19 cellular contexts compared by ENCODE assay signal in genomic region chr4:79224777-79225104, GRCh38.
DNase-seq lines count a peak whose midpoint lies in the region; ATAC-seq, FAIRE-seq and TF ChIP-seq lines count a peak whose summit lies in the region.
"Had no signal": no experiment of that assay in that cellular context is flagged by ENCODE, and none has a peak within 500 bp of the region (broad histone marks: within the 10 kb centered on the region; RNA-seq: fewer than 3 reads in every experiment).

No MANE protein-coding gene starts in this region.

- TF ChIP-seq POLR2A in GM12878 (IDR thresholded peaks at IDR 0.05; ENCODE audit: low read depth, low read length) (no peak), uterus (IDR thresholded peaks at IDR 0.05) (no peak)

- TF ChIP-seq RAD21 in GM12878 (IDR thresholded peaks at IDR 0.05; ENCODE audit: insufficient read depth, low read depth, low read length) = no peak

- in situ Hi-C loops in GM12878 (cut with MboI) = no loop called here

- CTCF ChIA-PET in GM12878 (lab: Yijun Ruan, JAX) = interaction anchor here (0.8 to 1.9 kb wide), 7 partner anchors 9 to 183 kb away, joined by 3 to 6 read pairs (median 4); no protein-coding TSS in a partner anchor

- BruUV-seq in GM12878 (replicated peaks; lab: Mats Ljungman, UMichigan) = no TSS peak

- H3K9me3 ChIP-seq in GM12878 (replicated peaks; ENCODE audit: control insufficient read depth, insufficient read depth, low read length) (no peaks in the 10 kb centered on the region), uterus (no peaks in the 10 kb centered on the region)
- H3K9me3 ChIP-seq: A549 had no signal

- H3K4me1 ChIP-seq in KMS-11 (ENCODE audit: low read depth, poor library complexity, severe bottlenecking) = peaks cover 30% of the 10 kb centered on the region
- no peaks in the 10 kb centered on the region for H3K4me1 ChIP-seq in GM12878 (ENCODE audit: control insufficient read depth, insufficient read depth, low read length)
- no peaks in the 10 kb centered on the region for H3K4me1 ChIP-seq in uterus
- H3K4me1 ChIP-seq: A549 had no signal

- H2AFZ ChIP-seq in KMS-11 (ENCODE audit: low read depth) (peak overlapping the region; percentile 63; the same call in 1 of the 2 replicates), GM12878 (ENCODE audit: control insufficient read depth, low read depth, low read length) (no peak overlapping the region; the same call in 1 of the 2 replicates)
- H2AFZ ChIP-seq: GM23338 had no signal

- TF ChIP-seq CTCF in KMS-11 (conservative IDR thresholded peaks at IDR 0.05; ENCODE audit: low read depth, low read length) (no peak), GM12878 (IDR thresholded peaks at IDR 0.05 in 2 of 3, conservative IDR thresholded peaks at IDR 0.05 in 1 of 3; ENCODE audit: control insufficient read depth in 2 of 3, extremely low read depth in 1 of 3, insufficient read depth in 1 of 3, low read depth in 3 of 3, low read length in 3 of 3) (no peak), uterus (IDR thresholded peaks at IDR 0.05) (no peak)

- H3K4me3 ChIP-seq in KMS-11 (IDR thresholded peaks at IDR 0.05; ENCODE audit: insufficient read depth, low read depth, low read length) = no peak overlapping the region
- no peak overlapping the region for H3K4me3 ChIP-seq in GM12878
- no peak overlapping the region for H3K4me3 ChIP-seq in uterus
- H3K4me3 ChIP-seq: A549, GM23338 had no signal

- TF ChIP-seq EP300 in GM12878 (IDR thresholded peaks at IDR 0.05; ENCODE audit: borderline replicate concordance in 1 of 2, control insufficient read depth in 1 of 2, low read depth in 2 of 2, low read length in 2 of 2) = no peak

- RAD21 ChIA-PET in GM12878 (lab: Charles Lee; ENCODE audit: unreplicated experiment) = interaction anchor here (0.8 to 1.9 kb wide), 9 partner anchors 8 to 43 kb away, joined by 3 to 6 read pairs (median 4); no protein-coding TSS in a partner anchor

- DNase-seq in GM12878 (ENCODE audit: low read depth, low spot score) (no peak), AML-193 (lab: John Stamatoyannopoulos, UW) (no peak), uterus (no peak), NCI-H146 treated with DMSO at 0.1 percent for 48 hours (lab: John Stamatoyannopoulos, UW; ENCODE audit: unreplicated experiment) (no peak)
- DNase-seq: 8988T; ACHN; C1 segment of cervical spinal cord; Calu3; CD4-positive, alpha-beta memory T cell; COR-L47; DMS53; DMS79 treated with DMSO at 0.1 percent for 48 hours; H9 had no signal

- H3K27me3 ChIP-seq in KMS-11 (ENCODE audit: insufficient read depth, low read depth) = no peaks in the 10 kb centered on the region
- H3K27me3 ChIP-seq in GM12878 (replicated peaks in 1 of 2; ENCODE audit: control insufficient read depth in 2 of 2, insufficient read depth in 2 of 2, low read length in 1 of 2) = no peaks in the 10 kb centered on the region
- H3K27me3 ChIP-seq in uterus = no peaks in the 10 kb centered on the region

- H3K36me3 ChIP-seq in KMS-11 (ENCODE audit: insufficient read depth) (no peaks in the 10 kb centered on the region), GM12878 (ENCODE audit: control insufficient read depth in 2 of 2, insufficient read depth in 2 of 2, low read length in 1 of 2) (no peaks in the 10 kb centered on the region), uterus (no peaks in the 10 kb centered on the region)

- FAIRE-seq in GM12878 (lab: Jason Lieb, UNC) = no peak
- FAIRE-seq: A549 had no signal

- 0% methylated on average over 2 of the region's 2 CpGs for WGBS in GM12878 (ENCODE audit: insufficient coverage, insufficient replicate concordance, low lambda C conversion rate, missing lambda C conversion rate)

- H3K79me2 ChIP-seq in KMS-11 (ENCODE audit: insufficient read depth, low read depth) = no peaks in the 10 kb centered on the region
- H3K79me2 ChIP-seq in GM12878 (ENCODE audit: control insufficient read depth, insufficient read depth, low read length) = no peaks in the 10 kb centered on the region

- SMC1A ChIA-PET in GM12878 (lab: Charles Lee; ENCODE audit: uncharacterized antibody, unreplicated experiment) = interaction anchor here (0.6 to 2.4 kb wide), 16 partner anchors 8 to 302 kb away, joined by 3 to 30 read pairs (median 5); no protein-coding TSS in a partner anchor

- peak overlapping the region; percentile 4; the same call in 1 of the 2 replicates for H3K9ac ChIP-seq in KMS-11
- no peak overlapping the region for H3K9ac ChIP-seq in GM12878 (ENCODE audit: control insufficient read depth, insufficient read depth, low read length)

- ATAC-seq in GM18867 (IDR thresholded peaks at IDR 0.05; ENCODE audit: unreplicated experiment) (peak; percentile 46), GM12878 (peak; percentile 85), GM19023 (IDR thresholded peaks at IDR 0.05; ENCODE audit: unreplicated experiment) (no peak)
- ATAC-seq: A549, GM23338, HCT116 had no signal

- H4K20me1 ChIP-seq in KMS-11 (ENCODE audit: insufficient read depth) (no peaks in the 10 kb centered on the region), GM12878 (ENCODE audit: control insufficient read depth, insufficient read depth) (no peaks in the 10 kb centered on the region)

- H3K4me2 ChIP-seq in KMS-11 = peak overlapping the region; percentile 72
- no peak overlapping the region for H3K4me2 ChIP-seq in GM12878 (ENCODE audit: control insufficient read depth, insufficient read depth)
- H3K4me2 ChIP-seq: A549, GM23338 had no signal

- peak overlapping the region; percentile 54 for H3K27ac ChIP-seq in KMS-11
- H3K27ac ChIP-seq in GM12878 (ENCODE audit: control insufficient read depth, insufficient read depth) = no peak overlapping the region
- no peak overlapping the region for H3K27ac ChIP-seq in uterus
- H3K27ac ChIP-seq: A549 had no signal

- intact Hi-C loops in GM12878 (cut with micrococcal nuclease; ENCODE audit: unreplicated experiment) (no loop called here), uterus (cut with DNase I; ENCODE audit: low total_unique reads) (no loop called here)

- POLR2A ChIA-PET in GM12878 (lab: Charles Lee) = interaction anchor here (0.6 to 1.7 kb wide), 4 partner anchors 9 to 47 kb away, joined by 3 to 6 read pairs (median 4); no protein-coding TSS in a partner anchor

TF ChIP-seq in GM12878, 131 proteins besides CTCF, POLR2A, EP300 and RAD21:
- peak; percentile 9; the same call in 1 of the 2 replicates for TF ChIP-seq DPF2 (IDR thresholded peaks at IDR 0.05)
- no peak for TF ChIP-seq ZNF622 (IDR thresholded peaks at IDR 0.05)
- no peak for TF ChIP-seq EED (IDR thresholded peaks at IDR 0.05; ENCODE audit: low read depth)
